In genomic region chr19:30233375-30233774, GRCh38 we compare ENCODE assay signal across 36 cellular contexts.
"Had no signal": no experiment of that assay in that cellular context is flagged by ENCODE, and none has a peak within 500 bp of the region (broad histone marks: within the 10 kb centered on the region; RNA-seq: fewer than 3 reads in every experiment).

No MANE protein-coding gene starts in this region.

- H3K4me3 ChIP-seq: MG63 had no signal

- H3K9me3 ChIP-seq: MG63 had no signal

- DNase-seq: Karpas-422, Kasumi-1, MG63, MM.1S, MV-4-11, NCI-H1048, NCI-H1092, NCI-H1092 treated with DMSO at 0.1 percent for 48 hours, NCI-H1105, NCI-H1105 treated with DMSO at 0.1 percent for 48 hours, NCI-H1417, NCI-H1417 treated with DMSO at 0.1 percent for 48 hours, NCI-H1436, NCI-H1436 treated with DMSO at 0.1 percent for 48 hours, NCI-H146, NCI-H1694, NCI-H1694 treated with DMSO at 0.1 percent for 48 hours, NCI-H187, NCI-H187 treated with DMSO at 0.1 percent for 48 hours, NCI-H1930, NCI-H2029, NCI-H2029 treated with DMSO at 0.1 percent for 48 hours, NCI-H2081, NCI-H2081 treated with DMSO at 0.1 percent for 48 hours, NCI-H2107, NCI-H2171, NCI-H2227 treated with DMSO at 0.1 percent for 48 hours, NCI-H226, NCI-H345, NCI-H446, NCI-H446 treated with DMSO at 0.1 percent for 48 hours, NCI-H510A, NCI-H510A treated with DMSO at 0.1 percent for 48 hours, NCI-H524, NCI-H524 treated with DMSO at 0.1 percent for 48 hours, NCI-H526 had no signal

- H3K36me3 ChIP-seq: MG63 had no signal
